In the genomic region with DNA sequence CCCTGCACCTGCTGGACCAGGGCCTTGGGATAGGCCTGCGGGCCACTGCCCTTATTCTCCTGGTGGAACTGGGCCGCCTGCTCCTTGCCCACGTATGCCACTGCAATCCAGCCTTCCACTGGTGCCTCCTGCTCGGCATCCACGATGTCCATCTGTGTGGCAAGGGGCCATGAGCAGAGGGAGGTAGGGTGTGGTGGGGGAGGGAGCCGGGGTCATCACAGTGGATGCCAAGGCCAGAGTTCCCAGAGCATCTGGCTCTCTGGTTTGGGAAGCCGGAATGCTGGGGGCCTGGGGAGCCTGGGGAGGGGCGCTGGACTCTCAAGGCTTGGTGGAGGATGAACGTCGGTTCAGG, we compare ENCODE assay signal across 8 cellular contexts. TPM values are rescaled to one million over a fixed set of nuclear protein-coding genes. Genes with fewer than 3 reads are reported as not detected.
DNase-seq lines count a peak whose midpoint lies in the region; ATAC-seq and TF ChIP-seq lines count a peak whose summit lies in the region.

No MANE protein-coding gene starts in this region.

- H3K79me2 ChIP-seq in MM.1S (ENCODE audit: low read length), result no peaks in the 10 kb centered on the region

- H3K4me3 Mint-ChIP-seq in CD4-positive, CD25-positive, alpha-beta regulatory T cell, result peak overlapping the region; percentile 79 to 90 (median 86)

- H3K4me1 Mint-ChIP-seq in CD4-positive, CD25-positive, alpha-beta regulatory T cell, result peaks cover 4 to 21% (median 11%) of the 10 kb centered on the region in 4 donors

- no peak overlapping the region for H3K27ac ChIP-seq in CD4-positive, CD25-positive, alpha-beta regulatory T cell (ENCODE audit: insufficient read depth, low read length, poor library complexity, severe bottlenecking)
- H3K27ac ChIP-seq in MM.1S (ENCODE audit: low read length), result no peak overlapping the region

- H3K4me1 ChIP-seq in CD4-positive, CD25-positive, alpha-beta regulatory T cell (ENCODE audit: control insufficient read depth, insufficient read depth, low read length, poor library complexity, severe bottlenecking), result peaks cover 11% of the 10 kb centered on the region
- H3K4me1 ChIP-seq in MM.1S (ENCODE audit: low read length) (peaks cover 11% of the 10 kb centered on the region), endocrine pancreas (ENCODE audit: control insufficient read depth, insufficient read depth, low read length) (no peaks in the 10 kb centered on the region), neuron (ENCODE audit: insufficient read depth, low read length) (peaks cover 7% of the 10 kb centered on the region)

- H2AFZ ChIP-seq in MM.1S (ENCODE audit: low read length) (peak overlapping the region; percentile 78), neuron (ENCODE audit: low read depth, low read length) (peak overlapping the region; percentile 39)

- no peaks in the 10 kb centered on the region for H3F3A ChIP-seq in MM.1S (ENCODE audit: insufficient read depth, low read length)

- no peaks in the 10 kb centered on the region for H3K9me3 Mint-ChIP-seq in CD4-positive, CD25-positive, alpha-beta regulatory T cell

- no peaks in the 10 kb centered on the region for H3K9me3 ChIP-seq in CD4-positive, CD25-positive, alpha-beta regulatory T cell (ENCODE audit: control insufficient read depth in 2 of 2, low read length in 2 of 2)
- H3K9me3 ChIP-seq in MM.1S (replicated peaks; ENCODE audit: insufficient read depth, low read length) (no peaks in the 10 kb centered on the region), endocrine pancreas (ENCODE audit: control insufficient read depth, low read length) (no peaks in the 10 kb centered on the region), neuron (ENCODE audit: low read length) (no peaks in the 10 kb centered on the region)

- H3K9ac ChIP-seq in MM.1S (ENCODE audit: low read length) (peak overlapping the region; percentile 57; the same call in 1 of the 2 replicates), endocrine pancreas (ENCODE audit: control insufficient read depth, insufficient read depth, low read length) (peak overlapping the region; percentile 73)

- no peaks in the 10 kb centered on the region for H4K20me1 ChIP-seq in MM.1S (ENCODE audit: insufficient read depth, low read length)

- H3K4me3 ChIP-seq in CD4-positive, CD25-positive, alpha-beta regulatory T cell (ENCODE audit: low read depth, low read length), result no peak overlapping the region
- peak overlapping the region; percentile 66 for H3K4me3 ChIP-seq in MM.1S (ENCODE audit: low read length)
- no peak overlapping the region for H3K4me3 ChIP-seq in endocrine pancreas (ENCODE audit: control insufficient read depth, insufficient read depth, low read length)
- peak overlapping the region; percentile 60 for H3K4me3 ChIP-seq in neuron (ENCODE audit: low read length)

- H3K27me3 ChIP-seq in CD4-positive, CD25-positive, alpha-beta regulatory T cell (ENCODE audit: control insufficient read depth, insufficient read depth, low read length), result no peaks in the 10 kb centered on the region
- H3K27me3 ChIP-seq in MM.1S (replicated peaks; ENCODE audit: insufficient read depth, low read length) (no peaks in the 10 kb centered on the region), endocrine pancreas (ENCODE audit: control insufficient read depth, insufficient read depth, low read length) (no peaks in the 10 kb centered on the region), neuron (ENCODE audit: insufficient read depth, low read length) (no peaks in the 10 kb centered on the region)

- no peaks in the 10 kb centered on the region for H3K9me2 ChIP-seq in MM.1S (replicated peaks; ENCODE audit: insufficient read depth, low read length)

- H3K27me3 Mint-ChIP-seq in CD4-positive, CD25-positive, alpha-beta regulatory T cell, result peaks cover 13% of the 10 kb centered on the region

- H3K4me2 ChIP-seq in MM.1S (ENCODE audit: low read depth, low read length), result peak overlapping the region; percentile 69

- ATAC-seq in CD4-positive, CD25-positive, alpha-beta regulatory T cell (ENCODE audit: low read depth in 2 of 2), result no peak
- no peak for ATAC-seq in GM21423 (IDR thresholded peaks at IDR 0.05; ENCODE audit: unreplicated experiment)
- ATAC-seq in GM21723 (IDR thresholded peaks at IDR 0.05; ENCODE audit: unreplicated experiment), result no peak

- H3K36me3 ChIP-seq in CD4-positive, CD25-positive, alpha-beta regulatory T cell (ENCODE audit: control insufficient read depth, insufficient read depth, low read length), result no peaks in the 10 kb centered on the region
- H3K36me3 ChIP-seq in MM.1S (replicated peaks; ENCODE audit: insufficient read depth, low read length) (no peaks in the 10 kb centered on the region), endocrine pancreas (ENCODE audit: control insufficient read depth, insufficient read depth, low read length) (no peaks in the 10 kb centered on the region), neuron (ENCODE audit: insufficient read depth, low read length) (peaks cover 12% of the 10 kb centered on the region)

- DNase-seq in CD4-positive, CD25-positive, alpha-beta regulatory T cell, result no peak
- DNase-seq in MM.1S, result no peak
- no peak for DNase-seq in stimulated activated CD4-positive, alpha-beta T cell treated with anti-CD3 and anti-CD28 coated beads, Interleukin-12 subunit alpha, Interleukin-12 subunit beta, amount 100 ng/mL, for 4 hours
- no peak for DNase-seq in DMS53 (lab: John Stamatoyannopoulos, UW)

- no peak for TF ChIP-seq CTCF in MM.1S (IDR thresholded peaks at IDR 0.05; ENCODE audit: low read length)

- no peaks in the 10 kb centered on the region for H3K36me3 Mint-ChIP-seq in CD4-positive, CD25-positive, alpha-beta regulatory T cell

- H3K27ac Mint-ChIP-seq in CD4-positive, CD25-positive, alpha-beta regulatory T cell, result peak overlapping the region in 1 of 3 donors; percentile 55

RNA-seq across cellular contexts. Expression of gene RNF215, which starts 0.6 kb away (rescaled TPM):
- 13.1 TPM for total RNA-seq in CD4-positive, CD25-positive, alpha-beta regulatory T cell
- under 1 TPM; 0.23 to 0.50 (median 0.42) TPM for polyA plus RNA-seq in CD4-positive, CD25-positive, alpha-beta regulatory T cell

RNA-seq across cellular contexts. Expression of gene SEC14L2, which starts 10.2 kb away (rescaled TPM):
- 69.0 TPM for total RNA-seq in CD4-positive, CD25-positive, alpha-beta regulatory T cell
- 1 to 10 TPM; 3.1 to 5.8 (median 3.7) TPM for polyA plus RNA-seq in CD4-positive, CD25-positive, alpha-beta regulatory T cell

RNA-seq across cellular contexts. Expression of gene CCDC157, which starts 29.8 kb away (rescaled TPM):
- 7.1 TPM for total RNA-seq in CD4-positive, CD25-positive, alpha-beta regulatory T cell
- 1 to 10 TPM; 1.3 to 2.4 (median 1.9) TPM for polyA plus RNA-seq in CD4-positive, CD25-positive, alpha-beta regulatory T cell

RNA-seq across cellular contexts. Expression of gene SF3A1, which starts 29.9 kb away (rescaled TPM):
- total RNA-seq in CD4-positive, CD25-positive, alpha-beta regulatory T cell, result 389 TPM
- 10 to 100 TPM; 66.6 to 78.6 (median 75.1) TPM for polyA plus RNA-seq in CD4-positive, CD25-positive, alpha-beta regulatory T cell

RNA-seq across cellular contexts. Expression of gene MTFP1, which starts 39.0 kb away (rescaled TPM):
- total RNA-seq in CD4-positive, CD25-positive, alpha-beta regulatory T cell, result 111 TPM
- polyA plus RNA-seq in CD4-positive, CD25-positive, alpha-beta regulatory T cell, result 10 to 100 TPM; 38.3 to 48.9 (median 43.8) TPM

Comparison
In these comparisons a context has a peak if more than half of its experiments do, and no peak if none do; other contexts are left out.
1. H3K4me3 ChIP-seq: peak in MM.1S (single experiment) and neuron (single experiment); none in CD4-positive, CD25-positive, alpha-beta regulatory T cell (single experiment) and endocrine pancreas (single experiment).